ENCODE assay signal across 31 cellular contexts in the genomic region with DNA sequence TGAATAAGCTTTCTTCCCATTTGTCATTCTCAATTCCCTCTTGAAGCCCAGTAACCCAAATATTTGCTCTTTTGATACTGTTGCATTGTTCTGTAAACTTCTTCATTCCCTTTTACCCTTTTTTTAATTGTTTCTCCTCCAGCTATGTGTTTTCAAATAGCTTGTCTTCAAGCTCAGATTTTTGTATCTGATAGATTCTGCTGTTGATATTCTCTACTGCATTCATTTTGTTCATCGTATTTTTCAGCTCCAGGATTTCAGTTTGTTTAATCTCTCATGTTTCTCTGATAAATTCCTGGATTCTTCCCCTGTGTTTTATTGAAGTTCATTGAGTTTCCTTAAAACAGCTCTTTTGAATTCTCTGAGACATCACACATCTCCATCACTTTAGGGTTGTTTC.
"Had no signal": no experiment of that assay in that cellular context is flagged by ENCODE, and none has a peak within 500 bp of the region (broad histone marks: within the 10 kb centered on the region; RNA-seq: fewer than 3 reads in every experiment).

No MANE protein-coding gene starts in this region.

- H3K27ac ChIP-seq: ascending aorta, cardiac muscle cell, WERI-Rb-1 had no signal

- H3K4me3 Mint-ChIP-seq: activated CD4-positive, alpha-beta memory T cell treated with anti-CD3 and anti-CD28 coated beads, Interleukin-2, amount 10 ng/mL, durations not matched to agents 7 days and 5 days; activated CD4-positive, alpha-beta T cell treated with anti-CD3 and anti-CD28 coated beads for 36 hours; activated CD4-positive, alpha-beta T cell treated with anti-CD3 and anti-CD28 coated beads, Interleukin-2, amount 10 ng/mL, durations not matched to agents 7 days and 5 days; activated CD8-positive, alpha-beta memory T cell treated with anti-CD3 and anti-CD28 coated beads, Interleukin-2, amount 10 ng/mL, durations not matched to agents 7 days and 5 days; activated CD8-positive, alpha-beta T cell treated with anti-CD3 and anti-CD28 coated beads, Interleukin-2, amount 10 ng/mL, durations not matched to agents 7 days and 5 days; activated naive CD4-positive, alpha-beta T cell treated with anti-CD3 and anti-CD28 coated beads, Interleukin-2, amount 10 ng/mL, durations not matched to agents 7 days and 5 days; activated naive CD4-positive, alpha-beta T cell treated with anti-CD3 and anti-CD28 coated beads, Interleukin-2, amount 50 U/mL, for 24 hours; activated naive CD8-positive, alpha-beta T cell; activated naive CD8-positive, alpha-beta T cell treated with anti-CD3 and anti-CD28 coated beads, Interleukin-2, amount 10 ng/mL, durations not matched to agents 7 days and 5 days; activated naive CD8-positive, alpha-beta T cell treated with anti-CD3 and anti-CD28 coated beads, Interleukin-2, amount 50 U/mL, for 24 hours; activated T-cell treated with anti-CD3 and anti-CD28 coated beads, Interleukin-2, amount 50 U/mL, for 24 hours; brain; central memory CD8-positive, alpha-beta T cell; T-helper 1 cell treated with Interleukin-12 subunit alpha and Interleukin-12 subunit beta and Interleukin-4 antibody, amounts not matched to agents 30 μg/mL and 1 μg/mL, for 36 hours; T-helper 2 cell treated with Interferon-gamma antibody and Interleukin-4, amounts not matched to agents 5 μg/mL and 100 μg/mL, for 36 hours; WTC11 had no signal

- H3K4me3 ChIP-seq: ascending aorta, cardiac muscle cell had no signal

- H3K27ac Mint-ChIP-seq: activated CD4-positive, alpha-beta memory T cell treated with anti-CD3 and anti-CD28 coated beads, Interleukin-2, amount 10 ng/mL, durations not matched to agents 7 days and 5 days; activated CD4-positive, alpha-beta T cell treated with anti-CD3 and anti-CD28 coated beads for 36 hours; activated CD4-positive, alpha-beta T cell treated with anti-CD3 and anti-CD28 coated beads, Interleukin-2, amount 10 ng/mL, durations not matched to agents 7 days and 5 days; activated CD8-positive, alpha-beta memory T cell treated with anti-CD3 and anti-CD28 coated beads, Interleukin-2, amount 10 ng/mL, durations not matched to agents 7 days and 5 days; activated CD8-positive, alpha-beta T cell treated with anti-CD3 and anti-CD28 coated beads, Interleukin-2, amount 10 ng/mL, durations not matched to agents 7 days and 5 days; activated naive CD4-positive, alpha-beta T cell treated with anti-CD3 and anti-CD28 coated beads, Interleukin-2, amount 10 ng/mL, durations not matched to agents 7 days and 5 days; activated naive CD4-positive, alpha-beta T cell treated with anti-CD3 and anti-CD28 coated beads, Interleukin-2, amount 50 U/mL, for 24 hours; activated naive CD8-positive, alpha-beta T cell; activated naive CD8-positive, alpha-beta T cell treated with anti-CD3 and anti-CD28 coated beads, Interleukin-2, amount 10 ng/mL, durations not matched to agents 7 days and 5 days; activated naive CD8-positive, alpha-beta T cell treated with anti-CD3 and anti-CD28 coated beads, Interleukin-2, amount 50 U/mL, for 24 hours; activated T-cell treated with anti-CD3 and anti-CD28 coated beads, Interleukin-2, amount 50 U/mL, for 24 hours; activated T-helper 2 cell treated with anti-CD3 and anti-CD28 coated beads, Interferon-gamma antibody, Interleukin-2, Interleukin-4, amounts not matched to agents 10 μg/mL and 5 μg/mL and 100 μg/mL, durations not matched to agents 14 hours and 24 hours and 36 hours; brain; T-helper 1 cell treated with Interleukin-12 subunit alpha and Interleukin-12 subunit beta and Interleukin-4 antibody, amounts not matched to agents 30 μg/mL and 1 μg/mL, for 36 hours; T-helper 2 cell treated with Interferon-gamma antibody and Interleukin-4, amounts not matched to agents 5 μg/mL and 100 μg/mL, for 36 hours had no signal

- H3K27me3 ChIP-seq: ascending aorta, cardiac muscle cell had no signal

- H3K27me3 Mint-ChIP-seq: activated CD4-positive, alpha-beta memory T cell treated with anti-CD3 and anti-CD28 coated beads, Interleukin-2, amount 10 ng/mL, durations not matched to agents 7 days and 5 days; activated CD4-positive, alpha-beta T cell treated with anti-CD3 and anti-CD28 coated beads for 36 hours; activated CD4-positive, alpha-beta T cell treated with anti-CD3 and anti-CD28 coated beads, Interleukin-2, amount 10 ng/mL, durations not matched to agents 7 days and 5 days; activated CD8-positive, alpha-beta memory T cell treated with anti-CD3 and anti-CD28 coated beads, Interleukin-2, amount 10 ng/mL, durations not matched to agents 7 days and 5 days; activated naive CD4-positive, alpha-beta T cell treated with anti-CD3 and anti-CD28 coated beads, Interleukin-2, amount 10 ng/mL, durations not matched to agents 7 days and 5 days; activated naive CD4-positive, alpha-beta T cell treated with anti-CD3 and anti-CD28 coated beads, Interleukin-2, amount 50 U/mL, for 24 hours; activated naive CD8-positive, alpha-beta T cell; activated naive CD8-positive, alpha-beta T cell treated with anti-CD3 and anti-CD28 coated beads, Interleukin-2, amount 10 ng/mL, durations not matched to agents 7 days and 5 days; activated naive CD8-positive, alpha-beta T cell treated with anti-CD3 and anti-CD28 coated beads, Interleukin-2, amount 50 U/mL, for 24 hours; activated T-cell treated with anti-CD3 and anti-CD28 coated beads, Interleukin-2, amount 50 U/mL, for 24 hours; brain; central memory CD8-positive, alpha-beta T cell had no signal

- DNase-seq: activated CD4-positive, alpha-beta T cell treated with anti-CD3 and anti-CD28 coated beads for 1 hour; activated CD4-positive, CD25-positive, alpha-beta regulatory T cell; activated CD8-positive, alpha-beta memory T cell treated with anti-CD3 and anti-CD28 coated beads for 24 hours; activated effector memory CD4-positive, alpha-beta T cell treated with Interleukin-2 at 50 U/mL for 16 hours; activated gamma-delta T cell; activated naive CD8-positive, alpha-beta T cell treated with anti-CD3 and anti-CD28 coated beads, Interleukin-2, amount 10 ng/mL, durations not matched to agents 7 days and 5 days; amygdala; anterior cingulate cortex; cerebellar nuclear complex; T-helper 9 cell had no signal

- FAIRE-seq: bronchial epithelial cell had no signal

- ATAC-seq: activated CD4-positive, CD25-positive, alpha-beta regulatory T cell treated with anti-CD3 and anti-CD28 coated beads, Interleukin-2, amount 50 U/mL, for 24 hours had no signal

- H3K36me3 ChIP-seq: ascending aorta, cardiac muscle cell had no signal
